8 cellular contexts compared by ENCODE assay signal in genomic region chr14:50823051-50823762, GRCh38. TPM values are rescaled to one million over a fixed set of nuclear protein-coding genes. Genes with fewer than 3 reads are reported as not detected.
DNase-seq lines count a peak whose midpoint lies in the region; ATAC-seq and TF ChIP-seq lines count a peak whose summit lies in the region.

No MANE protein-coding gene starts in this region.

- H3K4me1 ChIP-seq in neutrophil (ENCODE audit: control insufficient read depth in 1 of 2, insufficient read depth in 1 of 2, low read depth in 1 of 2, low read length in 1 of 2), result peaks cover 97 to 99% of the 10 kb centered on the region in 2 experiments

- peaks cover 29% of the 10 kb centered on the region for H3K4me1 Mint-ChIP-seq in progenitor cell of endocrine pancreas (ENCODE audit: low read depth)

- ATAC-seq in HG03103 (IDR thresholded peaks at IDR 0.05; ENCODE audit: low read depth, unreplicated experiment), result peak; percentile 3

- H3K9me3 Mint-ChIP-seq in progenitor cell of endocrine pancreas (ENCODE audit: low read depth), result no peaks in the 10 kb centered on the region

- TF ChIP-seq CTCF in neutrophil (IDR thresholded peaks at IDR 0.05) (no peak), progenitor cell of endocrine pancreas (IDR thresholded peaks at IDR 0.05; ENCODE audit: unreplicated experiment) (no peak)

- no peaks in the 10 kb centered on the region for H3K9me3 ChIP-seq in neutrophil

- peaks cover 82% of the 10 kb centered on the region for H3K27me3 Mint-ChIP-seq in progenitor cell of endocrine pancreas

- WGBS in adipose tissue, 3 donors, result 44 to 68% (median 60%) methylated on average over 11 of the region's 11 CpGs

- H3K36me3 ChIP-seq in neutrophil, result peaks cover 11% of the 10 kb centered on the region

- H3K27ac Mint-ChIP-seq in progenitor cell of endocrine pancreas, result no peak overlapping the region

- H3K4me3 ChIP-seq in neutrophil (ENCODE audit: low read depth in 1 of 2, low read length in 1 of 2), result peak overlapping the region; percentile 56 to 57

- no peaks in the 10 kb centered on the region for H3K27me3 ChIP-seq in neutrophil

- peak overlapping the region; percentile 58 for H3K27ac ChIP-seq in adipose tissue (ENCODE audit: low read depth, low read length)
- H3K27ac ChIP-seq in neutrophil, result peak overlapping the region; percentile 94

- DNase-seq in NCI-H1092 treated with DMSO at 0.1 percent for 48 hours (lab: John Stamatoyannopoulos, UW), result peak; percentile 40
- no peak for DNase-seq in NCI-H1092 (lab: John Stamatoyannopoulos, UW)
- DNase-seq in kidney glomerular epithelial cell (lab: John Stamatoyannopoulos, UW), result no peak
- DNase-seq in progenitor cell of endocrine pancreas (ENCODE audit: low spot score, unreplicated experiment), result no peak
- DNase-seq in UCSD-AML1 (lab: John Stamatoyannopoulos, UW; ENCODE audit: unreplicated experiment), result no peak

- peaks cover 6% of the 10 kb centered on the region for H3K36me3 Mint-ChIP-seq in progenitor cell of endocrine pancreas (ENCODE audit: insufficient read depth)

- no peak overlapping the region for H3K4me3 Mint-ChIP-seq in progenitor cell of endocrine pancreas (ENCODE audit: low read depth)

RNA-seq across cellular contexts. Expression of gene NIN, which starts 7.8 kb away (rescaled TPM):
- 1 to 10 TPM; 2.6 to 8.2 (median 6.4) TPM for polyA plus RNA-seq in adipose tissue
- total RNA-seq in progenitor cell of endocrine pancreas, result 21.0 and 22.2 TPM in 2 replicates

RNA-seq across cellular contexts. Expression of gene ABHD12B, which starts 48.6 kb away (rescaled TPM):
- polyA plus RNA-seq in adipose tissue, result under 1 TPM in 1 of 3 donors, not detected in 2; 0.16 TPM
- not detected in 2 replicates for total RNA-seq in progenitor cell of endocrine pancreas
